In genomic region chr13:84686458-84686857, GRCh38 we compare ENCODE assay signal across 19 cellular contexts.
A peak's percentile ranks its signal among the peaks of the same experiment; 100 is the strongest.
DNase-seq lines count a peak whose midpoint lies in the region; ATAC-seq and TF ChIP-seq lines count a peak whose summit lies in the region.
"Had no signal": no experiment of that assay in that cellular context is flagged by ENCODE, and none has a peak within 500 bp of the region (broad histone marks: within the 10 kb centered on the region; RNA-seq: fewer than 3 reads in every experiment).

No MANE protein-coding gene starts in this region.

- peaks cover 5% of the 10 kb centered on the region for H3K36me3 Mint-ChIP-seq in HFFc6 (ENCODE audit: low read depth)
- H3K36me3 Mint-ChIP-seq in progenitor cell of endocrine pancreas (ENCODE audit: insufficient read depth) = no peaks in the 10 kb centered on the region
- H3K36me3 Mint-ChIP-seq: CD14-positive monocyte; CD4-positive, alpha-beta memory T cell; CD4-positive, CD25-positive, alpha-beta regulatory T cell; CD8-positive, alpha-beta memory T cell had no signal

- DNase-seq in HFFc6 (no peak), progenitor cell of endocrine pancreas (ENCODE audit: low spot score, unreplicated experiment) (no peak), thyroid gland (no peak), left ventricle myocardium superior (no peak), NCI-H1436 (lab: John Stamatoyannopoulos, UW) (no peak)
- DNase-seq: 8988T; ACHN; BE2C; C1 segment of cervical spinal cord; CD4-positive, CD25-positive, alpha-beta regulatory T cell; CD8-positive, alpha-beta memory T cell; COR-L47; DMS 273 treated with DMSO at 0.1 percent for 48 hours; DMS153; DMS79 treated with DMSO at 0.1 percent for 48 hours; GF-D8 had no signal

- intact Hi-C loops in thyroid gland (cut with DNase I) = no loop called here
- intact Hi-C loops in left ventricle myocardium superior (cut with micrococcal nuclease) = no loop called here

- no peaks in the 10 kb centered on the region for H3K9me3 ChIP-seq in thyroid gland
- H3K9me3 ChIP-seq: BE2C had no signal

- TF ChIP-seq POLR2A in thyroid gland (IDR thresholded peaks at IDR 0.05) = no peak

- 73 to 80% methylated on average over 1 of the region's 1 CpG for WGBS in thyroid gland, 2 donors

- H3K9me3 Mint-ChIP-seq in HFFc6 = no peaks in the 10 kb centered on the region
- H3K9me3 Mint-ChIP-seq in progenitor cell of endocrine pancreas (ENCODE audit: low read depth) = no peaks in the 10 kb centered on the region

- H3K27ac ChIP-seq in thyroid gland = peak overlapping the region in 2 of 3 donors; percentile 69 to 74
- H3K27ac ChIP-seq: BLaER1 had no signal

- TF ChIP-seq CTCF in HFFc6 (IDR thresholded peaks at IDR 0.05) = no peak
- TF ChIP-seq CTCF in progenitor cell of endocrine pancreas (IDR thresholded peaks at IDR 0.05; ENCODE audit: unreplicated experiment) = no peak
- no peak for TF ChIP-seq CTCF in thyroid gland (IDR thresholded peaks at IDR 0.05)

- no peak for ATAC-seq in left ventricle myocardium superior

- H3K27me3 ChIP-seq in thyroid gland = no peaks in the 10 kb centered on the region
- H3K27me3 ChIP-seq: BE2C, BLaER1 had no signal

- H3K4me1 ChIP-seq in thyroid gland = peaks cover 25 to 31% of the 10 kb centered on the region in 2 donors
- H3K4me1 ChIP-seq: BE2C, BLaER1 had no signal

- H3K4me3 Mint-ChIP-seq in HFFc6 = no peak overlapping the region
- no peak overlapping the region for H3K4me3 Mint-ChIP-seq in progenitor cell of endocrine pancreas (ENCODE audit: low read depth)
- H3K4me3 Mint-ChIP-seq: CD14-positive monocyte; CD4-positive, alpha-beta memory T cell; CD4-positive, CD25-positive, alpha-beta regulatory T cell; CD8-positive, alpha-beta memory T cell had no signal

- H3K27me3 Mint-ChIP-seq in HFFc6 (ENCODE audit: insufficient read depth) = no peaks in the 10 kb centered on the region; the same call in 1 of the 2 replicates
- no peaks in the 10 kb centered on the region for H3K27me3 Mint-ChIP-seq in progenitor cell of endocrine pancreas
- H3K27me3 Mint-ChIP-seq: CD4-positive, alpha-beta memory T cell; CD4-positive, CD25-positive, alpha-beta regulatory T cell; CD8-positive, alpha-beta memory T cell had no signal

- peak overlapping the region; percentile 31; the same call in 1 of the 2 replicates for H3K27ac Mint-ChIP-seq in HFFc6
- H3K27ac Mint-ChIP-seq in progenitor cell of endocrine pancreas = peak overlapping the region; percentile 45
- H3K27ac Mint-ChIP-seq: CD14-positive monocyte; CD4-positive, alpha-beta memory T cell; CD4-positive, CD25-positive, alpha-beta regulatory T cell had no signal

- no peak overlapping the region for H3K4me3 ChIP-seq in thyroid gland (replicated peaks in 1 of 3)
- H3K4me3 ChIP-seq: BLaER1 had no signal

- H3K4me1 Mint-ChIP-seq in HFFc6 (ENCODE audit: low read depth) (peaks cover 55% of the 10 kb centered on the region), progenitor cell of endocrine pancreas (ENCODE audit: low read depth) (peaks cover 11% of the 10 kb centered on the region)
- H3K4me1 Mint-ChIP-seq: CD14-positive monocyte; CD4-positive, alpha-beta memory T cell; CD4-positive, CD25-positive, alpha-beta regulatory T cell; CD8-positive, alpha-beta memory T cell had no signal

- no peaks in the 10 kb centered on the region for H3K36me3 ChIP-seq in thyroid gland
- H3K36me3 ChIP-seq: BE2C, BLaER1 had no signal
